8 cellular contexts compared by ENCODE assay signal in the genomic region with DNA sequence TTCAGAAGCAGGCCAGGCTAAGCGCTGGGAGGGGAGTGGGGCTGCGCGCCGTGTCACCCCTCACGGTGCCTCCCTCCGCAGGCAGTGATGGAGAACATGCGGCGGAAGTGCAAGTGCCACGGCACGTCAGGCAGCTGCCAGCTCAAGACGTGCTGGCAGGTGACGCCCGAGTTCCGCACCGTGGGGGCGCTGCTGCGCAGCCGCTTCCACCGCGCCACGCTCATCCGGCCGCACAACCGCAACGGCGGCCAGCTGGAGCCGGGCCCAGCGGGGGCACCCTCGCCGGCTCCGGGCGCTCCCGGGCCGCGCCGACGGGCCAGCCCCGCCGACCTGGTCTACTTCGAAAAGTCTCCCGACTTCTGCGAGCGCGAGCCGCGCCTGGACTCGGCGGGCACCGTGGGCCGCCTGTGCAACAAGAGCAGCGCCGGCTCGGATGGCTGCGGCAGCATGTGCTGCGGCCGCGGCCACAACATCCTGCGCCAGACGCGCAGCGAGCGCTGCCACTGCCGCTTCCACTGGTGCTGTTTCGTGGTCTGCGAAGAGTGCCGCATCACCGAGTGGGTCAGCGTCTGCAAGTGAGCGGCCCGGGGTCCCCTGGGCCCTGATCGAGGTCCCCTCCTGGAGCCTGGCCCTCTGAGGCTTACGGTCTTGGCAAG. TPM values are rescaled to one million over a fixed set of nuclear protein-coding genes. Genes with fewer than 3 reads are reported as not detected.
DNase-seq lines count a peak whose midpoint lies in the region; FAIRE-seq and TF ChIP-seq lines count a peak whose summit lies in the region.

No MANE protein-coding gene starts in this region.

- peaks cover 41% of the 10 kb centered on the region for H3K4me1 Mint-ChIP-seq in T-helper 1 cell treated with Interleukin-12 subunit alpha and Interleukin-12 subunit beta and Interleukin-4 antibody, amounts not matched to agents 30 μg/mL and 1 μg/mL, for 36 hours (ENCODE audit: low read depth)

- H3K4me3 Mint-ChIP-seq in T-helper 1 cell treated with Interleukin-12 subunit alpha and Interleukin-12 subunit beta and Interleukin-4 antibody, amounts not matched to agents 30 μg/mL and 1 μg/mL, for 36 hours = peak overlapping the region; percentile 62

- TF ChIP-seq CTCF in GM12872 (IDR thresholded peaks at IDR 0.05; ENCODE audit: insufficient read depth, low read depth, low read length) (peak; percentile 69), HFF-Myc (IDR thresholded peaks at IDR 0.05; ENCODE audit: low read depth, low read length, missing control alignments) (peak; percentile 38)

- H3K27me3 ChIP-seq in iPS-18a (ENCODE audit: control insufficient read depth, insufficient read depth, low read length) (peaks cover 98% of the 10 kb centered on the region), small intestine (ENCODE audit: control insufficient read depth in 2 of 2, insufficient read depth in 2 of 2, low read length in 2 of 2) (peaks cover 0 to 3% of the 10 kb centered on the region in 2 donors)

- H3K36me3 ChIP-seq in iPS-18a (ENCODE audit: control insufficient read depth, low read depth, low read length) (no peaks in the 10 kb centered on the region), small intestine (ENCODE audit: control insufficient read depth in 2 of 2, insufficient read depth in 2 of 2, low read length in 2 of 2) (no peaks in the 10 kb centered on the region)

- WGBS in small intestine, 3 donors = 1 to 3% (median 2%) methylated on average over 53 to 72 of the region's 72 CpGs

- H3K4me1 ChIP-seq in iPS-18a (ENCODE audit: control insufficient read depth, low read depth, low read length) (peaks cover 22% of the 10 kb centered on the region), small intestine (ENCODE audit: control insufficient read depth in 2 of 2, insufficient read depth in 1 of 2, low read depth in 1 of 2, low read length in 1 of 2) (no peaks in the 10 kb centered on the region)

- H3K27me3 Mint-ChIP-seq in T-helper 1 cell treated with Interleukin-12 subunit alpha and Interleukin-12 subunit beta and Interleukin-4 antibody, amounts not matched to agents 30 μg/mL and 1 μg/mL, for 36 hours (ENCODE audit: low read depth) = peaks cover 69% of the 10 kb centered on the region

- no peaks in the 10 kb centered on the region for H3K36me3 Mint-ChIP-seq in T-helper 1 cell treated with Interleukin-12 subunit alpha and Interleukin-12 subunit beta and Interleukin-4 antibody, amounts not matched to agents 30 μg/mL and 1 μg/mL, for 36 hours (ENCODE audit: low read depth)

- H3K4me3 ChIP-seq in HFF-Myc (replicated peaks; ENCODE audit: low read depth, low read length) = peak overlapping the region; percentile 15
- H3K4me3 ChIP-seq in iPS-18a (ENCODE audit: low read length) = peak overlapping the region; percentile 36
- peak overlapping the region in 1 of 2 donors; percentile 36 for H3K4me3 ChIP-seq in small intestine (ENCODE audit: low read depth in 1 of 2, low read length in 2 of 2)

- no peaks in the 10 kb centered on the region for H3K9me3 ChIP-seq in iPS-18a (ENCODE audit: control insufficient read depth, low read depth, low read length)
- H3K9me3 ChIP-seq in small intestine (ENCODE audit: control insufficient read depth, low read depth) = no peaks in the 10 kb centered on the region

- DNase-seq in HFF-Myc (ENCODE audit: extremely low read depth, low read depth) (no peak), NAMALWA (ENCODE audit: low spot score) (peak; percentile 94), amygdala (lab: John Stamatoyannopoulos, UW) (peak in 33 of 56 donors; percentile 17 to 70 (median 44)), small intestine (peak; percentile 76), GM19240 (ENCODE audit: insufficient read length, low spot score) (no peak)

- no peak overlapping the region for H3K9ac ChIP-seq in iPS-18a (ENCODE audit: low read length)

- H3K9me3 Mint-ChIP-seq in T-helper 1 cell treated with Interleukin-12 subunit alpha and Interleukin-12 subunit beta and Interleukin-4 antibody, amounts not matched to agents 30 μg/mL and 1 μg/mL, for 36 hours = no peaks in the 10 kb centered on the region

- no peak for FAIRE-seq in small intestine (lab: Jason Lieb, UNC)

- H3K27ac Mint-ChIP-seq in T-helper 1 cell treated with Interleukin-12 subunit alpha and Interleukin-12 subunit beta and Interleukin-4 antibody, amounts not matched to agents 30 μg/mL and 1 μg/mL, for 36 hours = peak overlapping the region; percentile 69

- no peak overlapping the region for H3K27ac ChIP-seq in iPS-18a (ENCODE audit: low read length)
- peak overlapping the region in 1 of 2 donors; percentile 69 for H3K27ac ChIP-seq in small intestine (ENCODE audit: low read depth in 1 of 2, low read length in 1 of 2)

RNA-seq across cellular contexts. Expression of a gene that starts 12.2 kb away (rescaled TPM):
- 1 to 10 TPM in 1 of 3 donors, under 1 TPM in 1, not detected in 1; 0.37 to 2.4 TPM for polyA plus RNA-seq in small intestine

RNA-seq across cellular contexts. Expression of a gene that starts 33.2 kb away (rescaled TPM):
- polyA plus RNA-seq in small intestine = 1 to 10 TPM in 1 of 3 donors, not detected in 2; 1.8 TPM

Comparison
In these comparisons a context has a peak if more than half of its experiments do, and no peak if none do; other contexts are left out.
1. DNase-seq: peak in NAMALWA (single experiment), amygdala (33 of 56) and small intestine (single experiment); none in HFF-Myc (single experiment) and GM19240 (single experiment).